In the genomic region with DNA sequence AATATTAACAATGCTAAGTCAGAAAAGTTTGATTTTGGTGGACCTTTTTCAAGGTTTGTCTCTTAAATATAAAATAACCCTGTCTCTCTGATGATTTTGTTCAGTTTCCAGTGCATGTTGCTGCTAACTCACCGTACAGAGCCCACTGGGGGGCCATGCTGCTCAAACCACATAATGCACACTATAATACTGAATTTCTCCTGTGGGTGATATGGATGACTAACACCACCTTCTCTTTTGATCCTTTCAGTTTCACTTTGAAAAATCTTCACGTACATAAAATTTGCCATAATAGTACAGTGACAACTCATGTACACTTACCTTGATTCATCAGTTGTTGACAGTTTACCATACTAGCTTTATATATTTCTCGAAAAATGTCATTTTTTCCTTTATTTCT, we compare ENCODE assay signal across 8 cellular contexts.
DNase-seq lines count a peak whose midpoint lies in the region; ATAC-seq and TF ChIP-seq lines count a peak whose summit lies in the region.

No MANE protein-coding gene starts in this region.

- no peaks in the 10 kb centered on the region for H3K9me3 Mint-ChIP-seq in CD4-positive, alpha-beta memory T cell
- no peaks in the 10 kb centered on the region for H3K9me3 Mint-ChIP-seq in central memory CD8-positive, alpha-beta T cell

- no peaks in the 10 kb centered on the region for H3K9me3 ChIP-seq in CD4-positive, alpha-beta memory T cell (ENCODE audit: control insufficient read depth in 1 of 2, low read length in 2 of 2)
- no peaks in the 10 kb centered on the region for H3K9me3 ChIP-seq in Loucy (ENCODE audit: insufficient read depth, low read depth, low read length)

- H3K4me1 Mint-ChIP-seq in CD4-positive, alpha-beta memory T cell = peaks cover 11 to 15% (median 13%) of the 10 kb centered on the region in 4 donors
- peaks cover 8% of the 10 kb centered on the region for H3K4me1 Mint-ChIP-seq in central memory CD8-positive, alpha-beta T cell

- no peaks in the 10 kb centered on the region for H3K36me3 ChIP-seq in CD4-positive, alpha-beta memory T cell (ENCODE audit: insufficient read depth, low read length)
- no peaks in the 10 kb centered on the region for H3K36me3 ChIP-seq in Loucy (ENCODE audit: insufficient read depth, low read length)

- no peaks in the 10 kb centered on the region for H3K27me3 Mint-ChIP-seq in CD4-positive, alpha-beta memory T cell
- H3K27me3 Mint-ChIP-seq in central memory CD8-positive, alpha-beta T cell = no peaks in the 10 kb centered on the region

- POLR2A ChIA-PET in CD4-positive, alpha-beta memory T cell (lab: Charles Lee; ENCODE audit: partially characterized antibody) = interaction anchor here (0.7 kb wide), 1 partner anchor 542 kb away, joined by 3 read pairs; no protein-coding TSS in a partner anchor

- ATAC-seq in GM21381 (IDR thresholded peaks at IDR 0.05; ENCODE audit: unreplicated experiment) = peak; percentile 90
- ATAC-seq in central memory CD8-positive, alpha-beta T cell (replicated peaks; ENCODE audit: extremely low read depth, poor library complexity, severe bottlenecking) = peak; percentile 90
- ATAC-seq in HG02571 (IDR thresholded peaks at IDR 0.05; ENCODE audit: unreplicated experiment) = no peak

- intact Hi-C loops in CD4-positive, alpha-beta memory T cell (cut with micrococcal nuclease) = no loop called here

- H3K4me3 Mint-ChIP-seq in CD4-positive, alpha-beta memory T cell = peak overlapping the region; percentile 76 to 85 (median 82)
- H3K4me3 Mint-ChIP-seq in central memory CD8-positive, alpha-beta T cell = peak overlapping the region; percentile 76

- H3K79me2 ChIP-seq in Loucy (ENCODE audit: insufficient read depth, low read length) = no peaks in the 10 kb centered on the region

- no peaks in the 10 kb centered on the region for H3F3A ChIP-seq in Loucy (ENCODE audit: low read depth)

- no peaks in the 10 kb centered on the region for H4K20me1 ChIP-seq in Loucy (ENCODE audit: insufficient read depth, low read length, poor library complexity, severe bottlenecking)

- TF ChIP-seq CTCF in Loucy (conservative IDR thresholded peaks at IDR 0.05; ENCODE audit: low read length) = peak; percentile 36

- H2AFZ ChIP-seq in Loucy (ENCODE audit: low read length) = peak overlapping the region; percentile 99

- H3K4me2 ChIP-seq in Loucy (ENCODE audit: low read depth, low read length, poor library complexity, severe bottlenecking) = peak overlapping the region; percentile 80

- no peaks in the 10 kb centered on the region for H3K9me2 ChIP-seq in Loucy (replicated peaks; ENCODE audit: low read depth, low read length)

- CTCF ChIA-PET in CD4-positive, alpha-beta memory T cell (lab: Charles Lee; ENCODE audit: partially characterized antibody) = no interaction called here

- peak overlapping the region; percentile 57 for H3K9ac ChIP-seq in Loucy (ENCODE audit: low read depth, low read length, poor library complexity, severe bottlenecking)

- no peaks in the 10 kb centered on the region for H3K27me3 ChIP-seq in CD4-positive, alpha-beta memory T cell (ENCODE audit: insufficient read depth, low read length)
- no peaks in the 10 kb centered on the region for H3K27me3 ChIP-seq in Loucy (ENCODE audit: insufficient read depth, low read length, poor library complexity, severe bottlenecking)

- H3K36me3 Mint-ChIP-seq in CD4-positive, alpha-beta memory T cell = no peaks in the 10 kb centered on the region
- peaks cover 2% of the 10 kb centered on the region for H3K36me3 Mint-ChIP-seq in central memory CD8-positive, alpha-beta T cell (ENCODE audit: insufficient read depth)

- DNase-seq in CD4-positive, alpha-beta memory T cell = peak in 4 of 5 donors; percentile 3 to 10 (median 6)
- DNase-seq in central memory CD8-positive, alpha-beta T cell (ENCODE audit: low spot score in 2 of 2) = no peak
- DNase-seq in germinal center (ENCODE audit: low spot score) (no peak), NCI-H82 (lab: John Stamatoyannopoulos, UW) (no peak), GF-D8 (lab: John Stamatoyannopoulos, UW) (no peak)

- H3K27ac Mint-ChIP-seq in CD4-positive, alpha-beta memory T cell = peak overlapping the region in 4 of 7 donors; percentile 69 to 81 (median 76)
- H3K27ac Mint-ChIP-seq in central memory CD8-positive, alpha-beta T cell (ENCODE audit: low read depth) = peak overlapping the region; percentile 98

- no peak overlapping the region for H3K27ac ChIP-seq in CD4-positive, alpha-beta memory T cell (ENCODE audit: low read depth, low read length)

- H3K4me3 ChIP-seq in CD4-positive, alpha-beta memory T cell (ENCODE audit: low read length in 2 of 2) = peak overlapping the region in 1 of 2 donors; percentile 30
- H3K4me3 ChIP-seq in Loucy (ENCODE audit: low read length, poor library complexity, severe bottlenecking) = peak overlapping the region; percentile 71

- peaks cover 8% of the 10 kb centered on the region for H3K4me1 ChIP-seq in CD4-positive, alpha-beta memory T cell (ENCODE audit: insufficient read depth, low read length)
- no peaks in the 10 kb centered on the region for H3K4me1 ChIP-seq in Loucy (ENCODE audit: insufficient read depth, low read length, poor library complexity, severe bottlenecking)

Comparison
In these comparisons a context has a peak if more than half of its experiments do, and no peak if none do; other contexts are left out.
1. DNase-seq: peak in CD4-positive, alpha-beta memory T cell (4 of 5); none in central memory CD8-positive, alpha-beta T cell (0 of 2), germinal center (single experiment), NCI-H82 (single experiment) and GF-D8 (single experiment).